Comparison of ENCODE assay signal across 8 cellular contexts in genomic region chr2:74481961-74482800, GRCh38. TPM values are rescaled to one million over a fixed set of nuclear protein-coding genes. Genes with fewer than 3 reads are reported as not detected.
A peak's percentile ranks its signal among the peaks of the same experiment; 100 is the strongest.
DNase-seq lines count a peak whose midpoint lies in the region; ATAC-seq and TF ChIP-seq lines count a peak whose summit lies in the region.

No MANE protein-coding gene starts in this region.

- peaks cover 54% of the 10 kb centered on the region for H3K4me1 Mint-ChIP-seq in stimulated activated naive CD8-positive, alpha-beta T cell treated with anti-CD3 and anti-CD28 coated beads, Interleukin-15, amount 100 ng/mL, for 72 hours

- H3K4me3 Mint-ChIP-seq in stimulated activated naive CD8-positive, alpha-beta T cell treated with anti-CD3 and anti-CD28 coated beads, Interleukin-15, amount 100 ng/mL, for 72 hours = peak overlapping the region; percentile 94 to 98

- no peaks in the 10 kb centered on the region for H3K9me3 ChIP-seq in right lobe of liver

- H3K4me3 ChIP-seq in right lobe of liver = peak overlapping the region; percentile 93 to 99 (median 97)

- H3K27ac Mint-ChIP-seq in stimulated activated naive CD8-positive, alpha-beta T cell treated with anti-CD3 and anti-CD28 coated beads, Interleukin-15, amount 100 ng/mL, for 72 hours = peak overlapping the region; percentile 99

- intact Hi-C loops in right lobe of liver (cut with DNase I) = no loop called here

- no peak for TF ChIP-seq POLR2A in right lobe of liver (IDR thresholded peaks at IDR 0.05)

- H3K9me3 Mint-ChIP-seq in stimulated activated naive CD8-positive, alpha-beta T cell treated with anti-CD3 and anti-CD28 coated beads, Interleukin-15, amount 100 ng/mL, for 72 hours = no peaks in the 10 kb centered on the region

- peak overlapping the region; percentile 96 for H3K27ac ChIP-seq in caudate nucleus (ENCODE audit: low read depth, low read length)
- H3K27ac ChIP-seq in right lobe of liver = peak overlapping the region; percentile 71 to 84 (median 80)

- H3K4me1 ChIP-seq in right lobe of liver = peaks cover 0 to 46% (median 13%) of the 10 kb centered on the region in 4 donors

- DNase-seq in COR-L47 (lab: John Stamatoyannopoulos, UW) (peak; percentile 59), T follicular helper cell (ENCODE audit: low read depth) (peak; percentile 23), caudate nucleus (lab: John Stamatoyannopoulos, UW) (peak in 12 of 61 donors; percentile 28 to 78 (median 52)), right lobe of liver (peak in 1 of 3 donors; percentile 52), H4 (ENCODE audit: low spot score) (no peak)
- peak; percentile 70 for DNase-seq in stimulated activated naive CD8-positive, alpha-beta T cell treated with anti-CD3 and anti-CD28 coated beads, Interleukin-15, amount 100 ng/mL, for 72 hours

- ATAC-seq in GM19438 (IDR thresholded peaks at IDR 0.05; ENCODE audit: low read depth, unreplicated experiment) = peak; percentile 35
- ATAC-seq in HG03439 (IDR thresholded peaks at IDR 0.05; ENCODE audit: unreplicated experiment) = peak; percentile 43
- ATAC-seq in right lobe of liver = peak; percentile 52 to 65 (median 59)
- peak; percentile 67 for ATAC-seq in stimulated activated naive CD8-positive, alpha-beta T cell treated with anti-CD3 and anti-CD28 coated beads, Interleukin-15, amount 100 ng/mL, for 72 hours

- no peaks in the 10 kb centered on the region for H3K27me3 Mint-ChIP-seq in stimulated activated naive CD8-positive, alpha-beta T cell treated with anti-CD3 and anti-CD28 coated beads, Interleukin-15, amount 100 ng/mL, for 72 hours

- no peaks in the 10 kb centered on the region for H3K27me3 ChIP-seq in right lobe of liver

- H3K36me3 ChIP-seq in right lobe of liver = peaks cover 0 to 16% (median 2%) of the 10 kb centered on the region in 4 donors

- WGBS in right lobe of liver (ENCODE audit: insufficient coverage, low coverage, low lambda C conversion rate, missing lambda C conversion rate) = 4% methylated on average over 8 of the region's 80 CpGs

- no peak for TF ChIP-seq CTCF in right lobe of liver (IDR thresholded peaks at IDR 0.05)

RNA-seq across cellular contexts. Expression of gene CCDC142, which starts 0.6 kb away (rescaled TPM):
- total RNA-seq in right lobe of liver = 10 to 100 TPM in 3 of 6 experiments, 1 to 10 TPM in 3; 5.9 to 15.4 (median 11.2) TPM
- 1.8 and 2.2 TPM in 2 replicates for total RNA-seq in H4 (2014; rRNA removed; shearing (Covaris generic))

RNA-seq across cellular contexts. Expression of gene TTC31, which starts 0.7 kb away (rescaled TPM):
- total RNA-seq in right lobe of liver = 10 to 100 TPM; 14.5 to 31.5 (median 26.7) TPM
- total RNA-seq in H4 (2014; rRNA removed; shearing (Covaris generic)) = 9.2 and 10.7 TPM in 2 replicates

RNA-seq across cellular contexts. Expression of gene MRPL53, which starts 9.7 kb away (rescaled TPM):
- 10 to 100 TPM; 10.7 to 51.9 (median 42.6) TPM for total RNA-seq in right lobe of liver
- total RNA-seq in H4 (2014; rRNA removed; shearing (Covaris generic)) = 25.3 and 42.4 TPM in 2 replicates

RNA-seq across cellular contexts. Expression of gene MOGS, which starts 17.0 kb away (rescaled TPM):
- total RNA-seq in right lobe of liver = 10 to 100 TPM; 41.0 to 45.2 (median 43.6) TPM
- 43.1 and 52.7 TPM in 2 replicates for total RNA-seq in H4 (2014; rRNA removed; shearing (Covaris generic))

RNA-seq across cellular contexts. Expression of gene LBX2, which starts 17.2 kb away (rescaled TPM):
- 1 to 10 TPM; 1.4 to 8.4 (median 5.8) TPM for total RNA-seq in right lobe of liver
- 0.97 TPM in 1 of 2 replicates, not detected in the other for total RNA-seq in H4 (2014; rRNA removed; shearing (Covaris generic))
